In the genomic region with DNA sequence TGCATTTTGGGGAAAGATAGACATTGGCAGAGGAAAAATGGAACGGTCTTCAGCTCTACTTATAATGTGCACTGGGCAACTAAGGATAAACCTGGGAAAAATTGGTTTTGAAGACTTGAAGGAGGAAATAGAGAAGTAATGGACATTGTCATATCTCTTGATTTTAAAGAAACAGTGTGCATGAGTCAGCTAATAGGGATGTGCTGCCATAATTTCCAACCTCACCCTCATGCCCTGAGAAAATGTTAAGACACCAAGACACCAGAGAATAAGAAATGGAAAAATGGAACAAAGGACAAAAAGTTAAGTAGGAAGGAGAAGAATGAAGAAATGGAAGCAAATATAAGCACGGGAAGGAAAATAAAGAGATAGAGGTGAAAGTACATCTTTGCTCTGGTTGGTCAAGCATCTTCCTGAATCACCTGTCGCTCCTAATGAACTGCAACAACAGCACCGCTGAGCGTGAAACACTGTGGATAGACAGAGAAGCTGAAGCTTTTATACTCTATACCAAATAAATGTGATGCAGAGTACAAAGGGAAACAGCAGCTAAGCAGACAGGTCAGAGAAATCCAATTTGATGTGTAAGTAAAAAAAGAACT, we compare ENCODE assay signal across 14 cellular contexts. TPM values are rescaled to one million over a fixed set of nuclear protein-coding genes. Genes with fewer than 3 reads are reported as not detected.
DNase-seq lines count a peak whose midpoint lies in the region; ATAC-seq, FAIRE-seq and TF ChIP-seq lines count a peak whose summit lies in the region.
"Had no signal": no experiment of that assay in that cellular context is flagged by ENCODE, and none has a peak within 500 bp of the region (broad histone marks: within the 10 kb centered on the region; RNA-seq: fewer than 3 reads in every experiment).

No MANE protein-coding gene starts in this region.

- no peaks in the 10 kb centered on the region for H3F3A ChIP-seq in PC-3 (ENCODE audit: low read length, unreplicated experiment)

- no peak for TF ChIP-seq POLR2A in stomach (IDR thresholded peaks at IDR 0.05)

- no peak for TF ChIP-seq EP300 in stomach (IDR thresholded peaks at IDR 0.05)

- WGBS in stomach, 5 donors: 84 to 91% (median 89%) methylated on average over 5 of the region's 5 CpGs
- 88 to 91% methylated on average over 5 of the region's 5 CpGs for whole genome bisulfite sequencing in pancreas, 2 donors

- H3K9me2 ChIP-seq in PC-3 (replicated peaks; ENCODE audit: low read length): no peaks in the 10 kb centered on the region

- DNase-seq in PC-3 (peak; percentile 8), dermis blood vessel endothelial cell (peak; percentile 17), osteocyte (ENCODE audit: extremely low spot score, unreplicated experiment) (no peak), SIG-M5 (lab: John Stamatoyannopoulos, UW) (no peak), stomach (no peak), NCI-H2227 treated with DMSO at 0.1 percent for 48 hours (lab: John Stamatoyannopoulos, UW) (no peak), pancreas (no peak)
- DNase-seq: activated CD4-positive, alpha-beta memory T cell treated with anti-CD3 and anti-CD28 coated beads for 36 hours; activated naive CD4-positive, alpha-beta T cell treated with anti-CD3 and anti-CD28 coated beads, Interleukin-2, amount 50 U/mL, for 16 hours; CD4-positive, CD25-positive, alpha-beta regulatory T cell; foreskin keratinocyte; NCI-H2081 treated with DMSO at 0.1 percent for 48 hours had no signal

- no peak overlapping the region for H3K4me2 ChIP-seq in PC-3 (ENCODE audit: low read length)

- peaks cover 6% of the 10 kb centered on the region for H3K36me3 Mint-ChIP-seq in osteocyte (ENCODE audit: unreplicated experiment)

- peaks cover 48% of the 10 kb centered on the region for H4K20me1 ChIP-seq in PC-3 (ENCODE audit: low read length)

- CTCF ChIA-PET in PC-3 (lab: Charles Lee): no interaction called here

- H3K27ac ChIP-seq in PC-3 (ENCODE audit: low read length) (no peak overlapping the region), stomach (peak overlapping the region in 2 of 5 donors; percentile 52 to 98), pancreas (no peak overlapping the region)
- H3K27ac ChIP-seq: foreskin keratinocyte had no signal

- H3K9ac ChIP-seq in PC-3 (ENCODE audit: low read length): no peak overlapping the region

- no peak for TF ChIP-seq CTCF in PC-3 (conservative IDR thresholded peaks at IDR 0.05; ENCODE audit: low read depth, low read length)
- TF ChIP-seq CTCF in osteocyte (IDR thresholded peaks at IDR 0.05): no peak
- TF ChIP-seq CTCF in stomach (IDR thresholded peaks at IDR 0.05): no peak
- no peak for TF ChIP-seq CTCF in pancreas (IDR thresholded peaks at IDR 0.05)

- H3K79me2 ChIP-seq in PC-3 (ENCODE audit: low read length): peaks cover 96% of the 10 kb centered on the region

- BruUV-seq in PC-3 (replicated peaks; lab: Mats Ljungman, UMichigan): no TSS peak

- H3K27me3 Mint-ChIP-seq in osteocyte (ENCODE audit: unreplicated experiment): no peaks in the 10 kb centered on the region
- H3K27me3 Mint-ChIP-seq: activated CD4-positive, alpha-beta memory T cell treated with anti-CD3 and anti-CD28 coated beads for 36 hours; CD4-positive, CD25-positive, alpha-beta regulatory T cell had no signal

- H3K4me1 ChIP-seq in PC-3 (ENCODE audit: insufficient read depth, low read length) (peaks cover 39% of the 10 kb centered on the region), stomach (peaks cover 49 to 97% (median 74%) of the 10 kb centered on the region in 4 donors), pancreas (peaks cover 10 to 35% (median 20%) of the 10 kb centered on the region in 3 donors)

- H3K9me3 ChIP-seq in PC-3 (ENCODE audit: low read length): no peaks in the 10 kb centered on the region
- H3K9me3 ChIP-seq in stomach: no peaks in the 10 kb centered on the region
- no peaks in the 10 kb centered on the region for H3K9me3 ChIP-seq in pancreas

- intact Hi-C loops in PC-3 (cut with micrococcal nuclease) (no loop called here), stomach (cut with DNase I; ENCODE audit: low total_unique reads) (no loop called here), pancreas (cut with DNase I) (no loop called here)

- no peak overlapping the region for H2AFZ ChIP-seq in PC-3 (ENCODE audit: low read length)

- peaks cover 9% of the 10 kb centered on the region for H3K36me3 ChIP-seq in PC-3 (ENCODE audit: low read depth, low read length)
- peaks cover 5 to 19% (median 17%) of the 10 kb centered on the region in 4 donors for H3K36me3 ChIP-seq in stomach
- peaks cover 0 to 9% (median 0%) of the 10 kb centered on the region in 3 donors for H3K36me3 ChIP-seq in pancreas

- H3K27me3 ChIP-seq in PC-3 (ENCODE audit: low read length) (no peaks in the 10 kb centered on the region), stomach (no peaks in the 10 kb centered on the region), pancreas (no peaks in the 10 kb centered on the region)
- H3K27me3 ChIP-seq: foreskin keratinocyte had no signal

- no peak overlapping the region for H3K4me3 Mint-ChIP-seq in osteocyte (ENCODE audit: unreplicated experiment)
- H3K4me3 Mint-ChIP-seq: activated CD4-positive, alpha-beta memory T cell treated with anti-CD3 and anti-CD28 coated beads for 36 hours had no signal

- no peaks in the 10 kb centered on the region for H3K9me3 Mint-ChIP-seq in osteocyte (ENCODE audit: unreplicated experiment)
- H3K9me3 Mint-ChIP-seq: activated CD4-positive, alpha-beta memory T cell treated with anti-CD3 and anti-CD28 coated beads for 36 hours; CD4-positive, CD25-positive, alpha-beta regulatory T cell had no signal

- ATAC-seq in PC-3 (no peak), pancreas (no peak)
- ATAC-seq: foreskin keratinocyte had no signal

- H3K4me3 ChIP-seq in GM08714 (ENCODE audit: low read length): peak overlapping the region; percentile 13; the same call in 1 of the 2 replicates
- H3K4me3 ChIP-seq in PC-3 (ENCODE audit: low read length): no peak overlapping the region
- no peak overlapping the region for H3K4me3 ChIP-seq in stomach
- no peak overlapping the region for H3K4me3 ChIP-seq in pancreas

- POLR2A ChIA-PET in PC-3 (lab: Charles Lee; ENCODE audit: unreplicated experiment): no interaction called here

- FAIRE-seq in pancreas (lab: Jason Lieb, UNC): no peak
- FAIRE-seq: colon had no signal

- peaks cover 63% of the 10 kb centered on the region for H3K4me1 Mint-ChIP-seq in osteocyte (ENCODE audit: unreplicated experiment)

- H3K27ac Mint-ChIP-seq in osteocyte (ENCODE audit: unreplicated experiment): peak overlapping the region; percentile 68
- H3K27ac Mint-ChIP-seq: activated CD4-positive, alpha-beta memory T cell treated with anti-CD3 and anti-CD28 coated beads for 36 hours had no signal

RNA-seq across cellular contexts. Expression of a gene that starts 5.3 kb away (rescaled TPM):
- 141 and 224 TPM in 2 replicates for total RNA-seq in PC-3 (2014; rRNA removed)
- 95.1 and 172 TPM in 2 replicates for total RNA-seq in dermis blood vessel endothelial cell
- 161 and 175 TPM in 2 replicates for total RNA-seq in osteocyte
- 100 to 1,000 TPM; 113 to 262 (median 172) TPM for total RNA-seq in stomach
- 100 to 1,000 TPM in 1 of 3 donors, 10 to 100 TPM in 2; 41.9 to 104 (median 42.1) TPM for polyA plus RNA-seq in stomach
- total RNA-seq in pancreas: 10 to 100 TPM; 45.3 to 69.6 (median 62.9) TPM
- 100 to 1,000 TPM in 1 of 2 donors, 10 to 100 TPM in 1; 98.4 to 140 TPM for polyA plus RNA-seq in pancreas

RNA-seq across cellular contexts. Expression of a gene that starts 46.6 kb away (rescaled TPM):
- total RNA-seq in PC-3 (2014; rRNA removed) (60.9 and 78.0 TPM in 2 replicates), dermis blood vessel endothelial cell (51.6 and 83.9 TPM in 2 replicates), osteocyte (52.2 and 52.9 TPM in 2 replicates), stomach (10 to 100 TPM; 27.7 to 94.1 (median 53.5) TPM), pancreas (10 to 100 TPM in 5 of 6 donors, 1 to 10 TPM in 1; 9.9 to 21.0 (median 15.8) TPM)
- polyA plus RNA-seq in stomach (1 to 10 TPM; 4.5 to 6.7 (median 6.6) TPM), pancreas (1 to 10 TPM; 9.2 to 9.4 TPM)

RNA-seq across cellular contexts. Expression of a gene that starts 46.8 kb away (rescaled TPM):
- total RNA-seq in PC-3 (2014; rRNA removed) (114 and 117 TPM in 2 replicates), dermis blood vessel endothelial cell (23.5 and 29.7 TPM in 2 replicates), osteocyte (22.4 and 23.6 TPM in 2 replicates), stomach (10 to 100 TPM in 2 of 5 donors, 1 to 10 TPM in 3; 1.8 to 22.0 (median 8.1) TPM), pancreas (10 to 100 TPM; 12.2 to 31.0 (median 13.9) TPM)
- polyA plus RNA-seq in stomach (10 to 100 TPM; 31.3 to 46.7 (median 31.6) TPM), pancreas (10 to 100 TPM; 32.3 to 40.9 TPM)

Comparison
In these comparisons a context has a peak if more than half of its experiments do, and no peak if none do; other contexts are left out.
1. DNase-seq: peak in PC-3 (single experiment) and dermis blood vessel endothelial cell (single experiment); none in osteocyte (single experiment), SIG-M5 (single experiment), stomach (single experiment), NCI-H2227 treated with DMSO at 0.1 percent for 48 hours (single experiment) and pancreas (0 of 6).